Comparison of ENCODE assay signal across 8 cellular contexts in the genomic region with DNA sequence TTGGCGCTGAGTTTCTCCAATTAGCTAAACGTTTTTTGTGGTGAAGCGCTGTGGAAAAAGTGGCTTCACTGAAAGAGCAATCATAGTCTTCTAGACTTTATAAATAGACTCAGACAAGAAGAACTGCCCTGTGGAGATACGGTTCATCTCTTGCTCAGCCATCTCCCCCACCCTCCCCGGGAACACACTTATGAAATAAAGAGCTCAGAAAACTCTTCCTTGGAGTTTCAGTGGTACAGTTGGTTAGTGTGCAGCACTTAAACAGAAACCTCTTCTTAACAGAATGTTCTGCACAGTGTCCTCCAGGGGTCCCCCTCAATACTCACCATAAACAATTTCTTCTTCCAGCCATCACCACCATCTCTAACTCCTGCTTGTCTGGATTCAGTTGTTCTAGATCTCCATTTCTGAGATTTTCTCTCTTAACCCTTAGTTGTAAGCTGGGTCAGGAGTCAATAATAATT.
DNase-seq lines count a peak whose midpoint lies in the region; ATAC-seq and TF ChIP-seq lines count a peak whose summit lies in the region.

No MANE protein-coding gene starts in this region.

- CTCF ChIA-PET in HCT116 (lab: Charles Lee): no interaction called here

- TF ChIP-seq CTCF in HCT116 (IDR thresholded peaks at IDR 0.05 in 2 of 3, conservative IDR thresholded peaks at IDR 0.05 in 1 of 3; ENCODE audit: borderline replicate concordance in 1 of 3, insufficient read depth in 1 of 3, low read depth in 2 of 3, low read length in 2 of 3) (no peak), Peyer's patch (IDR thresholded peaks at IDR 0.05) (peak in 2 of 6 experiments; percentile 7 to 18)

- H3K4me3 ChIP-seq in HCT116 (replicated peaks in 1 of 2; ENCODE audit: low read depth in 1 of 2, low read length in 2 of 2): no peak overlapping the region
- H3K4me3 ChIP-seq in Peyer's patch: no peak overlapping the region

- H3K27ac ChIP-seq in HCT116 (ENCODE audit: low read depth, low read length): no peak overlapping the region
- no peak overlapping the region for H3K27ac ChIP-seq in Peyer's patch

- no peaks in the 10 kb centered on the region; the same call in 1 of the 2 replicates for H4K20me1 ChIP-seq in HCT116 (ENCODE audit: insufficient read depth)

- RAD21 ChIA-PET in HCT116 (lab: Charles Lee; ENCODE audit: low non-redundant PET in 1 of 2, low total read pairs in 2 of 2, uncharacterized antibody in 2 of 2, unreplicated experiment in 2 of 2): no interaction called here

- BruUV-seq in HCT116 (replicated peaks; lab: Mats Ljungman, UMichigan): no TSS peak

- no peaks in the 10 kb centered on the region for H3K9me2 ChIP-seq in HCT116 (ENCODE audit: insufficient read depth)

- TF ChIP-seq RAD21 in HCT116 (IDR thresholded peaks at IDR 0.05; ENCODE audit: low read depth): no peak

- ATAC-seq in GM18502 (IDR thresholded peaks at IDR 0.05; ENCODE audit: poor library complexity, unreplicated experiment) (peak; percentile 97), HCT116 (peak; percentile 60; the same call in 1 of the 2 replicates), esophagus mucosa (no peak)

- H3K9me3 ChIP-seq in HCT116 (ENCODE audit: control insufficient read depth in 1 of 2, insufficient read depth in 1 of 2, low read depth in 1 of 2, low read length in 2 of 2) (no peaks in the 10 kb centered on the region), Peyer's patch (no peaks in the 10 kb centered on the region)

- H3K4me2 ChIP-seq in HCT116 (ENCODE audit: low read length): no peak overlapping the region

- H3K27me3 ChIP-seq in HCT116 (ENCODE audit: insufficient read depth, low read length): no peaks in the 10 kb centered on the region
- H3K27me3 ChIP-seq in Peyer's patch: no peaks in the 10 kb centered on the region

- intact Hi-C loops in HCT116 (cut with micrococcal nuclease): no loop called here

- DNase-seq in HCT116 (ENCODE audit: low read depth, low spot score): no peak
- DNase-seq in MV-4-11 (lab: John Stamatoyannopoulos, UW): peak; percentile 76
- DNase-seq in kidney glomerular epithelial cell (lab: John Stamatoyannopoulos, UW): peak; percentile 20
- no peak for DNase-seq in amniotic stem cell (lab: John Stamatoyannopoulos, UW)
- DNase-seq in Peyer's patch: no peak
- no peak for DNase-seq in HPDE6-E6E7 (ENCODE audit: extremely low spot score)

- H2AFZ ChIP-seq in HCT116 (ENCODE audit: low read depth, low read length, poor library complexity, severe bottlenecking): no peak overlapping the region

- POLR2A ChIA-PET in HCT116 (lab: Charles Lee): no interaction called here

- no peak for TF ChIP-seq POLR2A in HCT116 (IDR thresholded peaks at IDR 0.05; ENCODE audit: borderline replicate concordance, extremely low read depth, insufficient read depth, insufficient read length)
- TF ChIP-seq POLR2A in Peyer's patch (IDR thresholded peaks at IDR 0.05): no peak

- H3K36me3 ChIP-seq in HCT116 (ENCODE audit: control insufficient read depth in 1 of 2, insufficient read depth in 2 of 2, low read length in 2 of 2) (no peaks in the 10 kb centered on the region), Peyer's patch (peaks cover 0 to 5% (median 0%) of the 10 kb centered on the region in 3 donors)

- H3K79me2 ChIP-seq in HCT116 (ENCODE audit: insufficient read depth, low read length): no peaks in the 10 kb centered on the region

- H3K9ac ChIP-seq in HCT116 (ENCODE audit: low read length): no peak overlapping the region

- H3K4me1 ChIP-seq in HCT116 (ENCODE audit: control insufficient read depth in 1 of 2, insufficient read depth in 2 of 2, low read length in 2 of 2) (no peaks in the 10 kb centered on the region), Peyer's patch (peaks cover 0 to 4% (median 0%) of the 10 kb centered on the region in 4 donors)

TF ChIP-seq in HCT116, 20 proteins besides CTCF, POLR2A, EP300 and RAD21:
- TF ChIP-seq SRF (IDR thresholded peaks at IDR 0.05; ENCODE audit: low read depth) (no peak), EGR1 (IDR thresholded peaks at IDR 0.05; ENCODE audit: low read depth) (no peak), POLR2AphosphoS5 (IDR thresholded peaks at IDR 0.05; ENCODE audit: low read depth, low read length) (no peak), CEBPB (IDR thresholded peaks at IDR 0.05; ENCODE audit: low read depth) (no peak), TCF7L2 (IDR thresholded peaks at IDR 0.05; ENCODE audit: borderline replicate concordance, extremely low read depth, insufficient read depth, insufficient read length) (no peak), EZH2 (IDR thresholded peaks at IDR 0.05) (no peak), SP1 (IDR thresholded peaks at IDR 0.05; ENCODE audit: low read depth) (no peak), EZH2phosphoT487 (IDR thresholded peaks at IDR 0.05; ENCODE audit: borderline replicate concordance) (no peak), FOSL1 (IDR thresholded peaks at IDR 0.05; ENCODE audit: low read depth) (no peak), CBX3 (IDR thresholded peaks at IDR 0.05; ENCODE audit: low read depth) (no peak), ELF1 (IDR thresholded peaks at IDR 0.05; ENCODE audit: borderline replicate concordance, low read depth) (no peak)
- TF ChIP-seq, protein P1, sequence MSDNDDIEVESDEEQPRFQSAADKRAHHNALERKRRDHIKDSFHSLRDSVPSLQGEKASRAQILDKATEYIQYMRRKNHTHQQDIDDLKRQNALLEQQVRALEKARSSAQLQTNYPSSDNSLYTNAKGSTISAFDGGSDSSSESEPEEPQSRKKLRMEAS (IDR thresholded peaks at IDR 0.05): no peak
- TF ChIP-seq, protein P2, sequence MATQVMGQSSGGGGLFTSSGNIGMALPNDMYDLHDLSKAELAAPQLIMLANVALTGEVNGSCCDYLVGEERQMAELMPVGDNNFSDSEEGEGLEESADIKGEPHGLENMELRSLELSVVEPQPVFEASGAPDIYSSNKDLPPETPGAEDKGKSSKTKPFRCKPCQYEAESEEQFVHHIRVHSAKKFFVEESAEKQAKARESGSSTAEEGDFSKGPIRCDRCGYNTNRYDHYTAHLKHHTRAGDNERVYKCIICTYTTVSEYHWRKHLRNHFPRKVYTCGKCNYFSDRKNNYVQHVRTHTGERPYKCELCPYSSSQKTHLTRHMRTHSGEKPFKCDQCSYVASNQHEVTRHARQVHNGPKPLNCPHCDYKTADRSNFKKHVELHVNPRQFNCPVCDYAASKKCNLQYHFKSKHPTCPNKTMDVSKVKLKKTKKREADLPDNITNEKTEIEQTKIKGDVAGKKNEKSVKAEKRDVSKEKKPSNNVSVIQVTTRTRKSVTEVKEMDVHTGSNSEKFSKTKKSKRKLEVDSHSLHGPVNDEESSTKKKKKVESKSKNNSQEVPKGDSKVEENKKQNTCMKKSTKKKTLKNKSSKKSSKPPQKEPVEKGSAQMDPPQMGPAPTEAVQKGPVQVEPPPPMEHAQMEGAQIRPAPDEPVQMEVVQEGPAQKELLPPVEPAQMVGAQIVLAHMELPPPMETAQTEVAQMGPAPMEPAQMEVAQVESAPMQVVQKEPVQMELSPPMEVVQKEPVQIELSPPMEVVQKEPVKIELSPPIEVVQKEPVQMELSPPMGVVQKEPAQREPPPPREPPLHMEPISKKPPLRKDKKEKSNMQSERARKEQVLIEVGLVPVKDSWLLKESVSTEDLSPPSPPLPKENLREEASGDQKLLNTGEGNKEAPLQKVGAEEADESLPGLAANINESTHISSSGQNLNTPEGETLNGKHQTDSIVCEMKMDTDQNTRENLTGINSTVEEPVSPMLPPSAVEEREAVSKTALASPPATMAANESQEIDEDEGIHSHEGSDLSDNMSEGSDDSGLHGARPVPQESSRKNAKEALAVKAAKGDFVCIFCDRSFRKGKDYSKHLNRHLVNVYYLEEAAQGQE (IDR thresholded peaks at IDR 0.05; ENCODE audit: low read depth): no peak
- TF ChIP-seq, protein P3, sequence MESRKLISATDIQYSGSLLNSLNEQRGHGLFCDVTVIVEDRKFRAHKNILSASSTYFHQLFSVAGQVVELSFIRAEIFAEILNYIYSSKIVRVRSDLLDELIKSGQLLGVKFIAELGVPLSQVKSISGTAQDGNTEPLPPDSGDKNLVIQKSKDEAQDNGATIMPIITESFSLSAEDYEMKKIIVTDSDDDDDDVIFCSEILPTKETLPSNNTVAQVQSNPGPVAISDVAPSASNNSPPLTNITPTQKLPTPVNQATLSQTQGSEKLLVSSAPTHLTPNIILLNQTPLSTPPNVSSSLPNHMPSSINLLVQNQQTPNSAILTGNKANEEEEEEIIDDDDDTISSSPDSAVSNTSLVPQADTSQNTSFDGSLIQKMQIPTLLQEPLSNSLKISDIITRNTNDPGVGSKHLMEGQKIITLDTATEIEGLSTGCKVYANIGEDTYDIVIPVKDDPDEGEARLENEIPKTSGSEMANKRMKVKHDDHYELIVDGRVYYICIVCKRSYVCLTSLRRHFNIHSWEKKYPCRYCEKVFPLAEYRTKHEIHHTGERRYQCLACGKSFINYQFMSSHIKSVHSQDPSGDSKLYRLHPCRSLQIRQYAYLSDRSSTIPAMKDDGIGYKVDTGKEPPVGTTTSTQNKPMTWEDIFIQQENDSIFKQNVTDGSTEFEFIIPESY (IDR thresholded peaks at IDR 0.05; ENCODE audit: extremely low read depth, insufficient replicate concordance, low read length): no peak

Comparison
In these comparisons a context has a peak if more than half of its experiments do, and no peak if none do; other contexts are left out.
1. DNase-seq: peak in MV-4-11 (single experiment) and kidney glomerular epithelial cell (single experiment); none in HCT116 (single experiment), amniotic stem cell (single experiment), Peyer's patch (0 of 3) and HPDE6-E6E7 (single experiment).